ENCODE assay signal across 16 cellular contexts in genomic region chr11:120061761-120062560, GRCh38.
DNase-seq lines count a peak whose midpoint lies in the region; ATAC-seq and TF ChIP-seq lines count a peak whose summit lies in the region.
"Had no signal": no experiment of that assay in that cellular context is flagged by ENCODE, and none has a peak within 500 bp of the region (broad histone marks: within the 10 kb centered on the region; RNA-seq: fewer than 3 reads in every experiment).

No MANE protein-coding gene starts in this region.

- ATAC-seq in left lobe of liver (no peak), HG03045 (IDR thresholded peaks at IDR 0.05; ENCODE audit: unreplicated experiment) (no peak), GM21390 (IDR thresholded peaks at IDR 0.05; ENCODE audit: unreplicated experiment) (no peak)

- DNase-seq in NCI-H82 (lab: John Stamatoyannopoulos, UW), result peak; percentile 19
- DNase-seq in NCI-H82 treated with DMSO at 0.1 percent for 48 hours (lab: John Stamatoyannopoulos, UW; ENCODE audit: unreplicated experiment), result no peak
- DNase-seq in coronary artery (ENCODE audit: low spot score), result peak; percentile 59
- DNase-seq in left lobe of liver (ENCODE audit: low spot score), result peak; percentile 35
- peak; percentile 52 for DNase-seq in superior temporal gyrus (ENCODE audit: extremely low spot score)
- DNase-seq in HPDE6-E6E7 (ENCODE audit: extremely low spot score), result no peak
- DNase-seq: activated naive CD4-positive, alpha-beta T cell; dermis blood vessel endothelial cell; DMS153; mesenchymal stem cell; MG63; T-helper 2 cell had no signal

- TF ChIP-seq CTCF in coronary artery (IDR thresholded peaks at IDR 0.05), result no peak

- no peak overlapping the region for H3K27ac ChIP-seq in coronary artery
- H3K27ac ChIP-seq: 22Rv1, Peyer's patch had no signal

- no peak overlapping the region for H3K4me3 ChIP-seq in coronary artery
- H3K4me3 ChIP-seq: MG63, Peyer's patch had no signal

Comparison
In these comparisons a context has a peak if more than half of its experiments do, and no peak if none do; other contexts are left out.
1. DNase-seq: peak in NCI-H82 (single experiment), coronary artery (single experiment), left lobe of liver (single experiment) and superior temporal gyrus (single experiment); none in NCI-H82 treated with DMSO at 0.1 percent for 48 hours (single experiment) and HPDE6-E6E7 (single experiment).